Comparison of ENCODE assay signal across 8 cellular contexts in the genomic region with DNA sequence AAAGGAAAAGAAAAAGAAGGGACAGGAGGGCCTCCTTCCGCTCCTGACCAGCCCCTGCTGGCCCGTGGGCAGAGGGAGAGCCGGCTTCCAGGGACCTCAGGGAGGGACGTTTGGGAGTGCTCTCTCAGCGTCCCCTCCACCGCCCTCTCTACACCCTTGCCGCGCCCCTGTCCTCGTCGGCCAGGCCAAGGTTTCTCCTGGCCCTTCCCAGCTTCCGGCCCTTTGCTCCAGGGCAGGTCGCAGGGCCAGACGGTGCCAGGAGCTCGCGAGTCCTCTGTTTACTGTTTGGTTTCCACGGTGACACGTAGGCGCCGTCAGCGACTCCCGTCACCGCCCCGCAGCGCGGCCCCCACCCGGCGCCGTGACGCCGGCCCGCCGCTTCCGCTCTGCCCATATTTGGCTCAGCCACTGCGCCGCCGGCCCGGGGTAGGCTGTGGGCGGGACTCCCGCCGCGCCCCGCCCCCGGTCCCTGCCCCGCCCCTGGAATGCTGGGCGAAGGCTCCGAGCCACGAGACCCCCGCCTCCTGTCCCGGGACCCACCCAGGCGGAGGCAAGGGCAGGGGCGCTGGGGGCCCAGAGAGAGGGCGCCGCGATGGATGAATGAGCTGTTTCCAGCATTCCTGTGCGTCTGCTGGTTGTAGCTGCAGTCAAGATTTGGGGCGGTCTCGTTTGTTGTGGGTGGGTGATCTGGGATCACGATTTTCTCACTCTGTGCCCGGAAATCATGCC. TPM values are rescaled to one million over a fixed set of nuclear protein-coding genes. Genes with fewer than 3 reads are reported as not detected.
DNase-seq lines count a peak whose midpoint lies in the region; ATAC-seq, FAIRE-seq and TF ChIP-seq lines count a peak whose summit lies in the region.

No MANE protein-coding gene starts in this region.

- FAIRE-seq in H1 (lab: Jason Lieb, UNC): no peak

- no peak overlapping the region for H3K14ac ChIP-seq in H1 (ENCODE audit: insufficient read length)

- H2AFZ ChIP-seq in H1 (ENCODE audit: low read length): peak overlapping the region; percentile 4; the same call in 1 of the 2 replicates

- peak overlapping the region; percentile 84 for H3K18ac ChIP-seq in H1 (ENCODE audit: extremely low read depth, low read length)

- peak overlapping the region; percentile 11 for H3K56ac ChIP-seq in H1 (replicated peaks; ENCODE audit: insufficient read length, low read depth, low read length)

- H3K79me1 ChIP-seq in H1 (ENCODE audit: low read depth, low read length): no peaks in the 10 kb centered on the region

- POLR2A ChIA-PET in H1 (lab: Charles Lee; ENCODE audit: partially characterized antibody): interaction anchor here (0.6 to 11.0 kb wide), 14 partner anchors 15 to 171 kb away, joined by 3 to 351 read pairs (median 4); partner anchors contain the start of genes FOS and NEK9

- peak in 1 of 2 experiments; percentile 89; a peak in 1 of 3 replicates for TF ChIP-seq EP300 in H1 (IDR thresholded peaks at IDR 0.05; ENCODE audit: borderline replicate concordance in 1 of 2, low read depth in 2 of 2, low read length in 2 of 2)

- peak; percentile 47 to 80 for TF ChIP-seq POLR2A in H1 (IDR thresholded peaks at IDR 0.05; ENCODE audit: control extremely low read depth in 1 of 2, low read depth in 2 of 2, low read length in 2 of 2)

- H2BK5ac ChIP-seq in H1 (ENCODE audit: low read depth, low read length): peak overlapping the region; percentile 96

- H3K4me3 ChIP-seq in HUES48 (ENCODE audit: low read depth, low read length) (peak overlapping the region; percentile 84), NT2/D1 (ENCODE audit: insufficient read length, low read depth) (peak overlapping the region; percentile 47), H1 (ENCODE audit: extremely low read depth in 1 of 4, insufficient read depth in 2 of 4, low read depth in 3 of 4, low read length in 4 of 4) (peak overlapping the region; percentile 61 to 87 (median 75))

- peak overlapping the region; percentile 81 to 93 for H3K4me2 ChIP-seq in H1 (ENCODE audit: insufficient read depth in 1 of 2, low read depth in 2 of 2, low read length in 2 of 2)

- peak overlapping the region; percentile 69; the same call in 1 of the 2 replicates for H2AK5ac ChIP-seq in H1 (ENCODE audit: low read depth, low read length)

- H4K91ac ChIP-seq in H1 (replicated peaks; ENCODE audit: insufficient read length, low read length): peak overlapping the region; percentile 77

- H3K27ac ChIP-seq in HUES48 (ENCODE audit: low read depth, low read length): peak overlapping the region; percentile 96
- H3K27ac ChIP-seq in H1 (ENCODE audit: low read depth, low read length): peak overlapping the region; percentile 98

- no peak overlapping the region for H3K4ac ChIP-seq in H1 (replicated peaks; ENCODE audit: insufficient read length, low read depth, low read length)

- H2BK15ac ChIP-seq in H1 (ENCODE audit: low read length): peak overlapping the region; percentile 97; the same call in 1 of the 2 replicates

- H3K9ac ChIP-seq in HUES48 (ENCODE audit: low read depth, low read length): peak overlapping the region; percentile 98
- peak overlapping the region; percentile 76 for H3K9ac ChIP-seq in NT2/D1 (ENCODE audit: insufficient read length, low read depth)
- peak overlapping the region; percentile 55 to 91 (median 86) for H3K9ac ChIP-seq in H1 (replicated peaks in 1 of 4; ENCODE audit: extremely low read depth in 1 of 4, low read depth in 3 of 4, low read length in 3 of 4)

- H2BK20ac ChIP-seq in H1 (ENCODE audit: low read length): no peak overlapping the region

- H3K23ac ChIP-seq in H1 (ENCODE audit: insufficient read length): no peak overlapping the region

- peak in 1 of 2 experiments; percentile 14; a peak in 1 of 4 replicates for TF ChIP-seq RAD21 in H1 (IDR thresholded peaks at IDR 0.05 in 1 of 2, conservative IDR thresholded peaks at IDR 0.05 in 1 of 2; ENCODE audit: low read depth in 2 of 2, low read length in 2 of 2)

- H3K79me2 ChIP-seq in H1 (ENCODE audit: control insufficient read depth in 1 of 2, insufficient read depth in 2 of 2, low read length in 2 of 2): no peaks in the 10 kb centered on the region

- H3K27me3 ChIP-seq in HUES48 (ENCODE audit: control insufficient read depth, insufficient read depth, low read length) (no peaks in the 10 kb centered on the region), NT2/D1 (ENCODE audit: insufficient read depth, insufficient read length) (no peaks in the 10 kb centered on the region), H1 (replicated peaks in 1 of 4; ENCODE audit: control insufficient read depth in 3 of 4, extremely low read depth in 1 of 4, insufficient read depth in 3 of 4, low read length in 3 of 4) (no peaks in the 10 kb centered on the region)

- peak overlapping the region; percentile 82; the same call in 1 of the 2 replicates for H2BK12ac ChIP-seq in H1 (ENCODE audit: low read depth, low read length)

- peak overlapping the region; percentile 98 for H4K8ac ChIP-seq in H1 (ENCODE audit: extremely low read depth, insufficient read depth, low read length)

- TF ChIP-seq CTCF in H1 (IDR thresholded peaks at IDR 0.05; ENCODE audit: control extremely low read depth in 1 of 3, insufficient read depth in 1 of 3, low read depth in 1 of 3, low read length in 3 of 3): 0 out of 4 replicates have a peak, but pooled peaks of 1 of the 3 experiments have one; percentile 0

- peaks cover 10% of the 10 kb centered on the region for H3K4me1 ChIP-seq in HUES48 (ENCODE audit: control insufficient read depth, insufficient read depth, low read length)
- H3K4me1 ChIP-seq in NT2/D1 (ENCODE audit: insufficient read depth, insufficient read length): no peaks in the 10 kb centered on the region
- peaks cover 3 to 12% (median 9%) of the 10 kb centered on the region in 4 experiments for H3K4me1 ChIP-seq in H1 (replicated peaks in 1 of 4; ENCODE audit: control insufficient read depth in 3 of 4, insufficient read depth in 4 of 4, low read length in 3 of 4)

- H4K5ac ChIP-seq in H1 (ENCODE audit: insufficient read length, low read depth, low read length): peak overlapping the region; percentile 87

- CTCF ChIA-PET in H1 (lab: Charles Lee; ENCODE audit: partially characterized antibody): interaction anchor here (0.7 to 7.0 kb wide), 14 partner anchors 10 to 283 kb away, joined by 3 to 83 read pairs (median 10); partner anchors contain the start of gene FOS

- no peaks in the 10 kb centered on the region for H3K36me3 ChIP-seq in HUES48 (ENCODE audit: control insufficient read depth, insufficient read depth, low read length)
- no peaks in the 10 kb centered on the region for H3K36me3 ChIP-seq in NT2/D1 (ENCODE audit: insufficient read depth, insufficient read length, low read length)
- H3K36me3 ChIP-seq in H1 (ENCODE audit: control insufficient read depth in 2 of 4, insufficient read depth in 4 of 4, low read length in 3 of 4): no peaks in the 10 kb centered on the region

- WGBS in H1 (ENCODE audit: extremely low coverage in 1 of 2, insufficient coverage in 1 of 2, insufficient read length in 1 of 2, insufficient replicate concordance in 2 of 2, low coverage in 1 of 2, low lambda C conversion rate in 2 of 2, missing lambda C conversion rate in 1 of 2), 2 experiments: 6% methylated on average over 29 of the region's 59 CpGs; no CpG with 5 or more reads in 1 of the 2 experiments

- no peaks in the 10 kb centered on the region for H3K9me3 ChIP-seq in HUES48 (ENCODE audit: control insufficient read depth, insufficient read depth, low read length)
- no peaks in the 10 kb centered on the region for H3K9me3 ChIP-seq in NT2/D1 (ENCODE audit: insufficient read depth, low read length)
- no peaks in the 10 kb centered on the region for H3K9me3 ChIP-seq in H1 (ENCODE audit: insufficient read depth in 2 of 2, low read depth in 1 of 2, low read length in 1 of 2)

- H2BK120ac ChIP-seq in H1 (replicated peaks; ENCODE audit: low read depth, low read length): peak overlapping the region; percentile 60

- peak; percentile 83 for ATAC-seq in GM21447 (IDR thresholded peaks at IDR 0.05; ENCODE audit: unreplicated experiment)

- DNase-seq in COR-L47 (lab: John Stamatoyannopoulos, UW) (peak; percentile 87), NT2/D1 (ENCODE audit: low read depth, low spot score) (peak; percentile 88), H1 (ENCODE audit: low read depth in 1 of 2, low spot score in 2 of 2) (peak in 1 of 2 experiments; percentile 94), mesenteric fat pad (ENCODE audit: low spot score) (peak; percentile 99)
- DNase-seq in activated CD8-positive, alpha-beta memory T cell treated with anti-CD3 and anti-CD28 coated beads, Interleukin-2, amount 50 U/mL, for 1 hour (ENCODE audit: extremely low read depth): peak; percentile 74
- DNase-seq in stimulated activated CD8-positive, alpha-beta memory T cell treated with anti-CD3 and anti-CD28 coated beads, Interleukin-15, amount 100 ng/mL, for 1 hour (ENCODE audit: low read depth): peak; percentile 85

- peaks cover 10% of the 10 kb centered on the region; the same call in 1 of the 2 replicates for H3K23me2 ChIP-seq in H1 (ENCODE audit: low read depth, low read length)

- H4K20me1 ChIP-seq in H1 (replicated peaks in 1 of 2; ENCODE audit: control insufficient read depth in 1 of 2, insufficient read depth in 2 of 2, low read length in 2 of 2): no peaks in the 10 kb centered on the region

TF ChIP-seq in H1, 55 proteins besides CTCF, POLR2A, EP300 and RAD21 (continues in another document):
- TF ChIP-seq POLR2AphosphoS5 (IDR thresholded peaks at IDR 0.05; ENCODE audit: low read depth, low read length) (peak; percentile 84), SIN3A (conservative IDR thresholded peaks at IDR 0.05 in 1 of 2, IDR thresholded peaks at IDR 0.05 in 1 of 2; ENCODE audit: low read depth in 1 of 2, low read length in 2 of 2) (peak in 1 of 2 experiments; percentile 60; a peak in 1 of 4 replicates), HDAC2 (IDR thresholded peaks at IDR 0.05; ENCODE audit: borderline replicate concordance in 1 of 2, low read depth in 2 of 2, low read length in 2 of 2) (0 out of 4 replicates have a peak, but pooled peaks have one; percentile 0 to 68), TBP (IDR thresholded peaks at IDR 0.05; ENCODE audit: low read depth, low read length) (peak; percentile 76)

RNA-seq across cellular contexts. Expression of gene FOS, which starts 15.5 kb away (rescaled TPM):
- total RNA-seq in H1 (2021; fragmentation: NEBNext Ultra II Directional; extraction: Animal tissue kit (Norgen Biotek cat#: 25700)): 51.5 and 51.8 TPM in 2 replicates
- polyA plus RNA-seq in H1 (2011; rRNA removed): 50.2 and 74.5 TPM in 2 replicates
- 29.8 TPM for polyA plus RNA-seq in H1 (2011; cell fraction: cytosol; rRNA removed)
- 236 TPM for polyA plus RNA-seq in H1 (2011; cell fraction: nucleus; rRNA removed)
- 36.4 to 90.0 TPM (median 56.1 TPM) in 4 replicates for polyA plus RNA-seq in H1 (2012, experiment 1 of 2)
- 60.5 TPM for polyA plus RNA-seq in H1 (2012, experiment 2 of 2)
- polyA plus RNA-seq in H1 (2013, experiment 1 of 2): 8.6 TPM
- 8.3 TPM for polyA plus RNA-seq in H1 (2013, experiment 2 of 2)
- 35.8 and 91.1 TPM in 2 replicates for polyA minus RNA-seq in H1 (2011; rRNA and poly(A)+ RNA removed)
- 38.5 TPM for polyA minus RNA-seq in H1 (2011; cell fraction: cytosol; rRNA and poly(A)+ RNA removed)
- polyA minus RNA-seq in H1 (2011; cell fraction: nucleus; rRNA and poly(A)+ RNA removed): 604 TPM
- 1,900 TPM for total RNA-seq in mesenteric fat pad

Comparison
In these comparisons a context has a peak if more than half of its experiments do, and no peak if none do; other contexts are left out.
1. RNA of gene FOS, which starts 15.5 kb away (total RNA-seq): 1,900 TPM in mesenteric fat pad (single experiment); 51.5 to 51.8 TPM in H1; every median in the first group is over 10 times any median in the second.
2. Peak in every context shown above with its lines, with median percentiles within 50 percentile points of each other: H3K4me3 ChIP-seq and H3K9ac ChIP-seq.